19 cellular contexts compared by ENCODE assay signal in genomic region chr2:151106805-151107490, GRCh38.
"Had no signal": no experiment of that assay in that cellular context is flagged by ENCODE, and none has a peak within 500 bp of the region (broad histone marks: within the 10 kb centered on the region; RNA-seq: fewer than 3 reads in every experiment).

No MANE protein-coding gene starts in this region.

- H3K4me2 ChIP-seq: smooth muscle cell had no signal

- H3K9me3 Mint-ChIP-seq: activated naive CD8-positive, alpha-beta T cell treated with anti-CD3 and anti-CD28 coated beads, Interleukin-2, amount 50 U/mL, for 24 hours had no signal

- H3K4me3 Mint-ChIP-seq: activated CD8-positive, alpha-beta T cell treated with anti-CD3 and anti-CD28 coated beads for 36 hours; activated naive CD8-positive, alpha-beta T cell treated with anti-CD3 and anti-CD28 coated beads, Interleukin-2, amount 50 U/mL, for 24 hours; activated T-helper 1 cell treated with anti-CD3 and anti-CD28 coated beads, Interleukin-12 subunit alpha, Interleukin-12 subunit beta, Interleukin-2, Interleukin-4 antibody, amounts not matched to agents 30 ng/mL and 10 ng/mL and 1 ng/mL, durations not matched to agents 14 hours and 24 hours and 36 hours; natural killer cell had no signal

- H3K4me1 ChIP-seq: ascending aorta, colonic mucosa, tibial nerve, vagina had no signal

- ATAC-seq: activated CD8-positive, alpha-beta T cell treated with anti-CD3 and anti-CD28 coated beads for 36 hours; activated naive CD8-positive, alpha-beta T cell treated with anti-CD3 and anti-CD28 coated beads, Interleukin-2, amount 50 U/mL, for 24 hours; left colon; mucosa of descending colon; natural killer cell; right cardiac atrium had no signal

- H3K27ac Mint-ChIP-seq: activated CD8-positive, alpha-beta T cell treated with anti-CD3 and anti-CD28 coated beads for 36 hours; activated naive CD8-positive, alpha-beta T cell treated with anti-CD3 and anti-CD28 coated beads, Interleukin-2, amount 50 U/mL, for 24 hours; activated T-helper 1 cell treated with anti-CD3 and anti-CD28 coated beads, Interleukin-12 subunit alpha, Interleukin-12 subunit beta, Interleukin-2, Interleukin-4 antibody, amounts not matched to agents 30 ng/mL and 10 ng/mL and 1 ng/mL, durations not matched to agents 14 hours and 24 hours and 36 hours; natural killer cell; progenitor cell of endocrine pancreas had no signal

- H3K36me3 Mint-ChIP-seq: natural killer cell had no signal

- DNase-seq: activated CD8-positive, alpha-beta memory T cell treated with anti-CD3 and anti-CD28 coated beads, Interleukin-2, amount 50 U/mL, for 4 hours; activated CD8-positive, alpha-beta T cell treated with anti-CD3 and anti-CD28 coated beads for 36 hours; activated naive CD4-positive, alpha-beta T cell treated with Interleukin-2 at 50 U/mL for 16 hours; activated naive CD8-positive, alpha-beta T cell treated with anti-CD3 and anti-CD28 coated beads, Interleukin-2, amount 50 U/mL, for 24 hours; caudate nucleus; colonic mucosa; hypothalamus; left colon; mucosa of descending colon; natural killer cell; right cardiac atrium; T1000 had no signal

- H3K4me1 Mint-ChIP-seq: activated naive CD8-positive, alpha-beta T cell treated with anti-CD3 and anti-CD28 coated beads, Interleukin-2, amount 50 U/mL, for 24 hours; natural killer cell had no signal

- H3K36me3 ChIP-seq: ascending aorta, colonic mucosa, tibial nerve, vagina had no signal

- H3K9me3 ChIP-seq: colonic mucosa, mucosa of descending colon had no signal

- H3K27me3 ChIP-seq: ascending aorta, colonic mucosa, tibial nerve, vagina had no signal

- H3K4me3 ChIP-seq: ascending aorta, colonic mucosa, lung, mucosa of descending colon, smooth muscle cell, tibial nerve, vagina had no signal

- H3K27ac ChIP-seq: ascending aorta, colonic mucosa, tibial nerve, vagina had no signal

- H3K27me3 Mint-ChIP-seq: progenitor cell of endocrine pancreas had no signal
